ENCODE assay signal across 1 cellular context in the genomic region with DNA sequence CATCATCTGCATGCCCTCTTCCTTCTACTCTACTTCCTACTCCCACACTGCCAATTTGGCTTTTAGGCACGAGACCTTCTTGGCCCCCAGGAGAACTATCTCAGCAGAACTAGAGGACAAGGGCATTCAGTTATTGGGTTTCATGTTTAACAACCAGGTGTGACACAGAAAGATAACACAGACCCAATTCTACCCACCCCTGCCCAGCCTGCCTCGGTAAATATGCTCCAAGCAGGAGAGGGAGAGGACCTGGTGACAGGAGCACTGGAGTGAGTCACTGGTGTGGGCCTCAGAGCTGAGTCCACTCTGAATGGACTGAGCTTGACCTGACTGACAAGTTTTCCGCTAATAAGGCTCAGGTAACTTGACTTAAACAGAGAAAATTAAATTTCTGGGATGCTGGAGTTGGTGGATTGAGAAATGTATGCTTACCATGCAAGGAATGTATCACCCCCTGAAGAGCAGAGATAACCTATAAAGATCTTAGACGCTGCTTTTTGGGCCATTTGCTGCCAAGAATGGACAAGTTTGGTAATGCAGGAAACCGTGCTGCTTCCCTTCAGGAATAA.
TF ChIP-seq lines count a peak whose summit lies in the region.

No MANE protein-coding gene starts in this region.

TF ChIP-seq in K562, 482 proteins besides CTCF, POLR2A, EP300 and RAD21 (continues in another document):
- TF ChIP-seq SMARCA4 (IDR thresholded peaks at IDR 0.05) (peak; percentile 15; the same call in 1 of the 2 replicates), ILF3 (IDR thresholded peaks at IDR 0.05; ENCODE audit: borderline replicate concordance) (no peak), PHF20 (IDR thresholded peaks at IDR 0.05; ENCODE audit: partially characterized antibody) (no peak), HBP1 (CRISPR knock-in tag; IDR thresholded peaks at IDR 0.05) (no peak), CBX3 (IDR thresholded peaks at IDR 0.05; ENCODE audit: borderline replicate concordance in 1 of 2, low read length in 2 of 2) (no peak), ZNF408 (CRISPR knock-in tag; IDR thresholded peaks at IDR 0.05; ENCODE audit: low read depth) (no peak), SMARCB1 (IDR thresholded peaks at IDR 0.05; ENCODE audit: insufficient read length, low read depth) (no peak), TAF9B (IDR thresholded peaks at IDR 0.05; ENCODE audit: partially characterized antibody) (no peak), ZNF507 (tag; conservative IDR thresholded peaks at IDR 0.05) (no peak), BHLHE40 (IDR thresholded peaks at IDR 0.05; ENCODE audit: low read length) (peak; percentile 77), RBM22 (IDR thresholded peaks at IDR 0.05; ENCODE audit: low read depth, low read length, poor library complexity, severe bottlenecking) (no peak), FOXA3 (CRISPR knock-in tag; conservative IDR thresholded peaks at IDR 0.05 in 1 of 2, IDR thresholded peaks at IDR 0.05 in 1 of 2) (0 out of 4 replicates have a peak, but pooled peaks of 1 of the 2 experiments have one; percentile 24), ZNF324 (CRISPR knock-in tag; IDR thresholded peaks at IDR 0.05) (no peak), PML (IDR thresholded peaks at IDR 0.05; ENCODE audit: low read length) (no peak), MXD1 (CRISPR knock-in tag; IDR thresholded peaks at IDR 0.05; ENCODE audit: borderline replicate concordance, poor library complexity, severe bottlenecking) (no peak), TBL1XR1 (IDR thresholded peaks at IDR 0.05; ENCODE audit: low read length in 2 of 2) (no peak), E4F1 (CRISPR knock-in tag; IDR thresholded peaks at IDR 0.05; ENCODE audit: borderline replicate concordance) (no peak), DNMT1 (IDR thresholded peaks at IDR 0.05) (no peak), ETV1 (tag; conservative IDR thresholded peaks at IDR 0.05; ENCODE audit: low read depth) (no peak), TRIM28 (IDR thresholded peaks at IDR 0.05) (no peak), RUNX1 (IDR thresholded peaks at IDR 0.05; ENCODE audit: low read depth) (no peak), FOS (IDR thresholded peaks at IDR 0.05; ENCODE audit: extremely low read depth, insufficient read length) (no peak), ZNF239 (CRISPR knock-in tag; IDR thresholded peaks at IDR 0.05) (no peak), JUND (IDR thresholded peaks at IDR 0.05; ENCODE audit: borderline replicate concordance, low read depth, low read length) (peak; percentile 54; the same call in 1 of the 2 replicates), JUND (tag; IDR thresholded peaks at IDR 0.05; ENCODE audit: borderline replicate concordance, low read depth, low read length) (no peak; the same call in 2 of the 3 replicates), ESRRB (CRISPR knock-in tag; IDR thresholded peaks at IDR 0.05; ENCODE audit: borderline replicate concordance) (no peak), GATAD2B (IDR thresholded peaks at IDR 0.05; ENCODE audit: borderline replicate concordance) (no peak), FOXP1 (CRISPR knock-in tag; IDR thresholded peaks at IDR 0.05) (no peak), JUNB (CRISPR knock-in tag; conservative IDR thresholded peaks at IDR 0.05) (no peak), DPF2 (IDR thresholded peaks at IDR 0.05) (peak; percentile 35; the same call in 1 of the 2 replicates), NCOR1 (IDR thresholded peaks at IDR 0.05) (peak; percentile 34; the same call in 1 of the 2 replicates), KAT2B (IDR thresholded peaks at IDR 0.05; ENCODE audit: low read depth, low read length) (no peak), POLR3G (IDR thresholded peaks at IDR 0.05; ENCODE audit: extremely low read depth, insufficient read length, insufficient replicate concordance) (no peak), ARID1B (IDR thresholded peaks at IDR 0.05) (peak; percentile 64), CXXC5 (CRISPR knock-in tag; IDR thresholded peaks at IDR 0.05) (no peak), ARID4B (CRISPR knock-in tag; IDR thresholded peaks at IDR 0.05) (no peak), ZNF780A (CRISPR knock-in tag; IDR thresholded peaks at IDR 0.05) (no peak), KHSRP (IDR thresholded peaks at IDR 0.05) (no peak), CHD2 (IDR thresholded peaks at IDR 0.05; ENCODE audit: low read depth, low read length) (no peak), TAF7 (tag; IDR thresholded peaks at IDR 0.05) (no peak), KDM1A (IDR thresholded peaks at IDR 0.05) (no peak; a peak in 1 of 4 replicates), ZNF644 (tag; IDR thresholded peaks at IDR 0.05; ENCODE audit: low read depth) (no peak), NFIC (IDR thresholded peaks at IDR 0.05) (no peak), TAL1 (IDR thresholded peaks at IDR 0.05) (peak; percentile 31; the same call in 1 of the 2 replicates), RFX1 (IDR thresholded peaks at IDR 0.05) (no peak), HDAC3 (IDR thresholded peaks at IDR 0.05; ENCODE audit: borderline replicate concordance, partially characterized antibody) (no peak), TEAD4 (IDR thresholded peaks at IDR 0.05; ENCODE audit: low read length) (peak; percentile 66), TEAD4 (CRISPR knock-in tag; IDR thresholded peaks at IDR 0.05; ENCODE audit: borderline replicate concordance) (no peak)
- TF ChIP-seq, protein P1, sequence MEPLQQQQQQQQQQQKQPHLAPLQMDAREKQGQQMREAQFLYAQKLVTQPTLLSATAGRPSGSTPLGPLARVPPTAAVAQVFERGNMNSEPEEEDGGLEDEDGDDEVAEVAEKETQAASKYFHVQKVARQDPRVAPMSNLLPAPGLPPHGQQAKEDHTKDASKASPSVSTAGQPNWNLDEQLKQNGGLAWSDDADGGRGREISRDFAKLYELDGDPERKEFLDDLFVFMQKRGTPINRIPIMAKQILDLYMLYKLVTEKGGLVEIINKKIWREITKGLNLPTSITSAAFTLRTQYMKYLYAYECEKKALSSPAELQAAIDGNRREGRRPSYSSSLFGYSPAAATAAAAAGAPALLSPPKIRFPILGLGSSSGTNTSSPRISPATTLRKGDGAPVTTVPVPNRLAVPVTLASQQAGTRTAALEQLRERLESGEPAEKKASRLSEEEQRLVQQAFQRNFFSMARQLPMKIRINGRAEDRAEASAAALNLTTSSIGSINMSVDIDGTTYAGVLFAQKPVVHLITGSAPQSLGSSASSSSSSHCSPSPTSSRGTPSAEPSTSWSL (CRISPR knock-in tag; IDR thresholded peaks at IDR 0.05; ENCODE audit: borderline replicate concordance), result no peak
- TF ChIP-seq, protein P2, sequence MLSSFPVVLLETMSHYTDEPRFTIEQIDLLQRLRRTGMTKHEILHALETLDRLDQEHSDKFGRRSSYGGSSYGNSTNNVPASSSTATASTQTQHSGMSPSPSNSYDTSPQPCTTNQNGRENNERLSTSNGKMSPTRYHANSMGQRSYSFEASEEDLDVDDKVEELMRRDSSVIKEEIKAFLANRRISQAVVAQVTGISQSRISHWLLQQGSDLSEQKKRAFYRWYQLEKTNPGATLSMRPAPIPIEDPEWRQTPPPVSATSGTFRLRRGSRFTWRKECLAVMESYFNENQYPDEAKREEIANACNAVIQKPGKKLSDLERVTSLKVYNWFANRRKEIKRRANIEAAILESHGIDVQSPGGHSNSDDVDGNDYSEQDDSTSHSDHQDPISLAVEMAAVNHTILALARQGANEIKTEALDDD (IDR thresholded peaks at IDR 0.05), result no peak; the same call in 1 of the 2 replicates
- TF ChIP-seq, protein P3, sequence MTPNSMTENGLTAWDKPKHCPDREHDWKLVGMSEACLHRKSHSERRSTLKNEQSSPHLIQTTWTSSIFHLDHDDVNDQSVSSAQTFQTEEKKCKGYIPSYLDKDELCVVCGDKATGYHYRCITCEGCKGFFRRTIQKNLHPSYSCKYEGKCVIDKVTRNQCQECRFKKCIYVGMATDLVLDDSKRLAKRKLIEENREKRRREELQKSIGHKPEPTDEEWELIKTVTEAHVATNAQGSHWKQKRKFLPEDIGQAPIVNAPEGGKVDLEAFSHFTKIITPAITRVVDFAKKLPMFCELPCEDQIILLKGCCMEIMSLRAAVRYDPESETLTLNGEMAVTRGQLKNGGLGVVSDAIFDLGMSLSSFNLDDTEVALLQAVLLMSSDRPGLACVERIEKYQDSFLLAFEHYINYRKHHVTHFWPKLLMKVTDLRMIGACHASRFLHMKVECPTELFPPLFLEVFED (CRISPR knock-in tag; conservative IDR thresholded peaks at IDR 0.05), result no peak
- TF ChIP-seq, protein P4, sequence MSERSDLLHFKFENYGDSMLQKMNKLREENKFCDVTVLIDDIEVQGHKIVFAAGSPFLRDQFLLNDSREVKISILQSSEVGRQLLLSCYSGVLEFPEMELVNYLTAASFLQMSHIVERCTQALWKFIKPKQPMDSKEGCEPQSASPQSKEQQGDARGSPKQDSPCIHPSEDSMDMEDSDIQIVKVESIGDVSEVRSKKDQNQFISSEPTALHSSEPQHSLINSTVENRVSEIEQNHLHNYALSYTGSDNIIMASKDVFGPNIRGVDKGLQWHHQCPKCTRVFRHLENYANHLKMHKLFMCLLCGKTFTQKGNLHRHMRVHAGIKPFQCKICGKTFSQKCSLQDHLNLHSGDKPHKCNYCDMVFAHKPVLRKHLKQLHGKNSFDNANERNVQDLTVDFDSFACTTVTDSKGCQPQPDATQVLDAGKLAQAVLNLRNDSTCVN (CRISPR knock-in tag; IDR thresholded peaks at IDR 0.05), result no peak
- TF ChIP-seq, protein P5, sequence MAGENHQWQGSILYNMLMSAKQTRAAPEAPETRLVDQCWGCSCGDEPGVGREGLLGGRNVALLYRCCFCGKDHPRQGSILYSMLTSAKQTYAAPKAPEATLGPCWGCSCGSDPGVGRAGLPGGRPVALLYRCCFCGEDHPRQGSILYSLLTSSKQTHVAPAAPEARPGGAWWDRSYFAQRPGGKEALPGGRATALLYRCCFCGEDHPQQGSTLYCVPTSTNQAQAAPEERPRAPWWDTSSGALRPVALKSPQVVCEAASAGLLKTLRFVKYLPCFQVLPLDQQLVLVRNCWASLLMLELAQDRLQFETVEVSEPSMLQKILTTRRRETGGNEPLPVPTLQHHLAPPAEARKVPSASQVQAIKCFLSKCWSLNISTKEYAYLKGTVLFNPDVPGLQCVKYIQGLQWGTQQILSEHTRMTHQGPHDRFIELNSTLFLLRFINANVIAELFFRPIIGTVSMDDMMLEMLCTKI (IDR thresholded peaks at IDR 0.05; ENCODE audit: partially characterized antibody), result no peak
